ENCODE assay signal across 8 cellular contexts in the genomic region with DNA sequence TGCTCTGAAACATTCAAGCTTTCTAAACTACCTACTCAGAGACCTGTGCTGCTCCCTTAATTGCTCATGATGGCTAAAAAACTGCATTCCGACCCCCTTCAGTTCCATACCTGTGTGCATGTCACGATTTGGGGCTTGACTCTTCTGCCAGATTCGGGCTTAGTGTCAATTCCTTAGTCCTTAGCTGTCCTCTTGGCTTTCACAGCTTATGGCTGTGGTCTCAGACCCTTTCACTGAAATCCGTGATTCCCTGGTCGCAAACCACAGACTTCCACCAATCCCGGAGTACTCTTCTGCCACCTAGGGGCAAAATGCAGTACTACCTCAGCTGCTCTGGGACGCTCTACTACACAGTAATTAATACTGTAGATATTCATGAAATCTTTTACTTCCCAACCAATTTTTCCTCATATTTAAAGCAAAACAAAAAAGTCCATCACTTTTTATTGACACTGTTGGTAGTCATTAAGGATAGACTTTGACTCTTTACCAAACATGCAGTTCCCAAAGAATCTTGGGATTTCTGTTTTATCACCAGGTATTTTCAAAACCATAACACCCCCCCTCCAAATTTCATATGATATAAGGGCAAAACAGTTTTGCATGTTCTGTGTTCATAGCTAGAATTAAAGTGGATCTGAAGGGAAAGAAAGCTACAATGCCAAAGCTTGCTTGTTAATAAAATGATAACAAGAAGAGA.
DNase-seq lines count a peak whose midpoint lies in the region; ATAC-seq and TF ChIP-seq lines count a peak whose summit lies in the region.

No MANE protein-coding gene starts in this region.

- DNase-seq in DMS53 (lab: John Stamatoyannopoulos, UW) (peak; percentile 81), OCI-M1 (lab: John Stamatoyannopoulos, UW) (peak; percentile 83), left ventricle myocardium inferior (peak; percentile 17), renal cortical epithelial cell (ENCODE audit: low read depth) (peak; percentile 56)
- peak; percentile 26 for DNase-seq in activated naive CD8-positive, alpha-beta T cell treated with anti-CD3 and anti-CD28 coated beads, Interleukin-2, amount 10 ng/mL, durations not matched to agents 7 days and 5 days

- no peaks in the 10 kb centered on the region for H3K36me3 ChIP-seq in left ventricle myocardium inferior

- no peak overlapping the region for H3K27ac Mint-ChIP-seq in activated naive CD8-positive, alpha-beta T cell treated with anti-CD3 and anti-CD28 coated beads, Interleukin-2, amount 10 ng/mL, durations not matched to agents 7 days and 5 days

- H3K27me3 Mint-ChIP-seq in activated naive CD8-positive, alpha-beta T cell treated with anti-CD3 and anti-CD28 coated beads, Interleukin-2, amount 10 ng/mL, durations not matched to agents 7 days and 5 days = no peaks in the 10 kb centered on the region

- POLR2A ChIA-PET in activated naive CD8-positive, alpha-beta T cell treated with anti-CD3 and anti-CD28 coated beads, Interleukin-2, amount 10 ng/mL, durations not matched to agents 7 days and 5 days (lab: Charles Lee) = no interaction called here

- no peaks in the 10 kb centered on the region for H3K9me3 Mint-ChIP-seq in activated naive CD8-positive, alpha-beta T cell treated with anti-CD3 and anti-CD28 coated beads, Interleukin-2, amount 10 ng/mL, durations not matched to agents 7 days and 5 days

- peaks cover 17% of the 10 kb centered on the region for H3K27me3 ChIP-seq in left ventricle myocardium inferior (ENCODE audit: low read depth)

- no peak overlapping the region for H3K4me3 Mint-ChIP-seq in activated naive CD8-positive, alpha-beta T cell treated with anti-CD3 and anti-CD28 coated beads, Interleukin-2, amount 10 ng/mL, durations not matched to agents 7 days and 5 days

- H3K27ac ChIP-seq in left ventricle myocardium inferior (replicated peaks) = no peak overlapping the region

- TF ChIP-seq CTCF in left ventricle myocardium inferior (IDR thresholded peaks at IDR 0.05; ENCODE audit: borderline replicate concordance) = peak; percentile 85

- ATAC-seq in GM19438 (IDR thresholded peaks at IDR 0.05; ENCODE audit: low read depth, unreplicated experiment) (peak; percentile 79), HG03558 (IDR thresholded peaks at IDR 0.05; ENCODE audit: extremely low read depth, unreplicated experiment) (peak; percentile 65), HG02840 (IDR thresholded peaks at IDR 0.05; ENCODE audit: low FRiP score, unreplicated experiment) (no peak)
- no peak for ATAC-seq in activated naive CD8-positive, alpha-beta T cell treated with anti-CD3 and anti-CD28 coated beads, Interleukin-2, amount 10 ng/mL, durations not matched to agents 7 days and 5 days (ENCODE audit: low read depth)

- intact Hi-C loops in left ventricle myocardium inferior (cut with micrococcal nuclease) = no loop called here

- no peaks in the 10 kb centered on the region for H3K4me1 Mint-ChIP-seq in activated naive CD8-positive, alpha-beta T cell treated with anti-CD3 and anti-CD28 coated beads, Interleukin-2, amount 10 ng/mL, durations not matched to agents 7 days and 5 days

- H3K4me1 ChIP-seq in left ventricle myocardium inferior = peaks cover 4% of the 10 kb centered on the region

- no peaks in the 10 kb centered on the region for H3K9me3 ChIP-seq in left ventricle myocardium inferior (replicated peaks)

- no peaks in the 10 kb centered on the region for H3K36me3 Mint-ChIP-seq in activated naive CD8-positive, alpha-beta T cell treated with anti-CD3 and anti-CD28 coated beads, Interleukin-2, amount 10 ng/mL, durations not matched to agents 7 days and 5 days

- no peak overlapping the region for H3K4me3 ChIP-seq in left ventricle myocardium inferior

Comparison
In these comparisons a context has a peak if more than half of its experiments do, and no peak if none do; other contexts are left out.
1. DNase-seq: peak in every context shown above with its lines; median percentile 83 in OCI-M1; 81 in DMS53; 56 in renal cortical epithelial cell; 26 in activated naive CD8-positive, alpha-beta T cell treated with anti-CD3 and anti-CD28 coated beads, Interleukin-2, amount 10 ng/mL, durations not matched to agents 7 days and 5 days; 17 in left ventricle myocardium inferior.
2. ATAC-seq: peak in GM19438 (single experiment) and HG03558 (single experiment); none in activated naive CD8-positive, alpha-beta T cell treated with anti-CD3 and anti-CD28 coated beads, Interleukin-2, amount 10 ng/mL, durations not matched to agents 7 days and 5 days (single experiment) and HG02840 (single experiment).